ENCODE assay signal across 18 cellular contexts in the genomic region with DNA sequence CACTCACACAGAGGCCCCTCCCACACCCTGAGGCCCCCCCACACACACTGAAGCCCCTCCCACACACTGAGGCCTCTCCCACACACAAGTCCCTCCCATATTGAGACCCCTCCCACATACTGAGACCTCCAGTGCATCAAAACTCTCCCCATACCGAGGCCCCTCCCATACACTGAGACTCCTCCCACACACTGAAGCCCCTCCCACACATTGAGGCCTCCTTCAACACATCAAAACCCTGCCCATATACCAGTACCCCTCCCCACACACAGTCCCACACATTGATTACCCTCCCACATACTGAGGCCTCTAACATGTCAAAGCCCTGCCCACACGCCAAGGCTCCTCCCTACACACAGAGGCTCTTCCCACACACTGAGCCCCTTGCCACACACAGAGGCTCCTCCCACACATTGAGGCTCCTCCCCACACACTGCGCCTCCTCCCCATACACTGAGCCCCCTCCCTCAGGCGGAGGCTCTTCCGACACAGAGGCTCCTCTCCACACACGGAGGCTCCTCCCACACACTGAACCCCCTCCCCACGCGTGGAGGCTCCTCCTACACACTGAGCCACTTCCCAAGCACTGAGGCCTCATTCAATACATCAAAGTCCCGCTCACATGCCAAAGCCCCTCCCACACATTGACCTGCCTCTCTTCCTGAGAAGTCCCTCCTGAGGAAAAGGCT.
DNase-seq lines count a peak whose midpoint lies in the region; ATAC-seq and TF ChIP-seq lines count a peak whose summit lies in the region.
"Had no signal": no experiment of that assay in that cellular context is flagged by ENCODE, and none has a peak within 500 bp of the region (broad histone marks: within the 10 kb centered on the region; RNA-seq: fewer than 3 reads in every experiment).

No MANE protein-coding gene starts in this region.

- H3K27me3 Mint-ChIP-seq in H9 (ENCODE audit: low read depth) (peaks cover 5% of the 10 kb centered on the region), neural progenitor cell (ENCODE audit: insufficient read depth, low read depth) (peaks cover 5% of the 10 kb centered on the region)
- H3K27me3 Mint-ChIP-seq in T-helper 2 cell treated with Interferon-gamma antibody and Interleukin-4, amounts not matched to agents 5 μg/mL and 100 μg/mL, for 36 hours (ENCODE audit: low read depth): no peaks in the 10 kb centered on the region

- H3K4me3 ChIP-seq in esophagus muscularis mucosa (no peak overlapping the region), neural progenitor cell (no peak overlapping the region)

- no peaks in the 10 kb centered on the region for H3K79me1 ChIP-seq in H9 (ENCODE audit: insufficient read depth, low read depth, low read length, poor library complexity, severe bottlenecking)

- H3F3A ChIP-seq in neural progenitor cell (ENCODE audit: low read depth): no peaks in the 10 kb centered on the region

- no CpG with 5 or more reads among the region's 9 CpGs for WGBS in H9 (ENCODE audit: extremely low coverage, insufficient read length, low lambda C conversion rate)
- 63% methylated on average over 9 of the region's 9 CpGs for WGBS in esophagus muscularis mucosa

- H3K23me2 ChIP-seq in H9 (ENCODE audit: insufficient read length, low read depth, low read length, poor library complexity, severe bottlenecking): no peaks in the 10 kb centered on the region

- no peak for TF ChIP-seq CTCF in H9 (conservative IDR thresholded peaks at IDR 0.05)
- TF ChIP-seq CTCF in esophagus muscularis mucosa (IDR thresholded peaks at IDR 0.05): no peak
- no peak for TF ChIP-seq CTCF in neural progenitor cell (IDR thresholded peaks at IDR 0.05)

- no peaks in the 10 kb centered on the region for H3K27me3 ChIP-seq in H9 (ENCODE audit: insufficient read depth, low read length)
- H3K27me3 ChIP-seq in esophagus muscularis mucosa: peaks cover 0 to 65% (median 0%) of the 10 kb centered on the region in 4 donors
- no peaks in the 10 kb centered on the region for H3K27me3 ChIP-seq in neural progenitor cell
- H3K27me3 ChIP-seq: BE2C had no signal

- H3K9ac ChIP-seq in H9 (ENCODE audit: extremely low read depth, insufficient read length, low read length): no peak overlapping the region
- no peak overlapping the region for H3K9ac ChIP-seq in neural progenitor cell

- intact Hi-C loops in esophagus muscularis mucosa (cut with DNase I): no loop called here

- H3K4me3 Mint-ChIP-seq in H9 (no peak overlapping the region; a peak in 2 of 5 replicates), neural progenitor cell (peak overlapping the region; percentile 12)
- no peak overlapping the region for H3K4me3 Mint-ChIP-seq in T-helper 2 cell treated with Interferon-gamma antibody and Interleukin-4, amounts not matched to agents 5 μg/mL and 100 μg/mL, for 36 hours
- H3K4me3 Mint-ChIP-seq: CD8-positive, alpha-beta memory T cell had no signal

- H3K9me3 ChIP-seq in H9 (ENCODE audit: control insufficient read depth, low read depth, low read length) (no peaks in the 10 kb centered on the region), esophagus muscularis mucosa (peaks cover 0 to 19% (median 15%) of the 10 kb centered on the region in 4 donors), neural progenitor cell (ENCODE audit: low read depth) (no peaks in the 10 kb centered on the region)
- H3K9me3 ChIP-seq: BE2C had no signal

- H2AK5ac ChIP-seq in H9 (ENCODE audit: insufficient read length, low read length): no peak overlapping the region

- no peak overlapping the region for H2BK15ac ChIP-seq in H9 (ENCODE audit: low read depth, low read length)

- H2BK20ac ChIP-seq in H9 (ENCODE audit: low read depth, low read length, poor library complexity, severe bottlenecking): no peak overlapping the region

- peaks cover 11 to 18% of the 10 kb centered on the region in 2 experiments for H3K9me3 Mint-ChIP-seq in H9
- peaks cover 23% of the 10 kb centered on the region for H3K9me3 Mint-ChIP-seq in neural progenitor cell
- peaks cover 27% of the 10 kb centered on the region for H3K9me3 Mint-ChIP-seq in T-helper 2 cell treated with Interferon-gamma antibody and Interleukin-4, amounts not matched to agents 5 μg/mL and 100 μg/mL, for 36 hours

- no peak overlapping the region for H4K91ac ChIP-seq in H9 (ENCODE audit: insufficient read length, low read depth, low read length)

- H3K14ac ChIP-seq in H9 (ENCODE audit: insufficient read depth, low read length): no peak overlapping the region

- H3K4me2 ChIP-seq in H9 (ENCODE audit: insufficient read depth, insufficient read length, low read length): no peak overlapping the region
- H3K4me2 ChIP-seq in neural progenitor cell: no peak overlapping the region

- H3K79me2 ChIP-seq in H9 (ENCODE audit: insufficient read depth, low read length) (no peaks in the 10 kb centered on the region), neural progenitor cell (ENCODE audit: low read depth) (no peaks in the 10 kb centered on the region)

- H4K8ac ChIP-seq in H9 (replicated peaks; ENCODE audit: insufficient read length, low read depth, low read length): no peak overlapping the region

- H3K4me1 Mint-ChIP-seq in H9 (peaks cover 11 to 18% of the 10 kb centered on the region in 2 experiments), neural progenitor cell (peaks cover 10% of the 10 kb centered on the region)
- no peaks in the 10 kb centered on the region for H3K4me1 Mint-ChIP-seq in T-helper 2 cell treated with Interferon-gamma antibody and Interleukin-4, amounts not matched to agents 5 μg/mL and 100 μg/mL, for 36 hours (ENCODE audit: low read depth)
- H3K4me1 Mint-ChIP-seq: CD8-positive, alpha-beta memory T cell had no signal

- no peak overlapping the region for H3T11ph ChIP-seq in H9 (ENCODE audit: low read length)

- H3K56ac ChIP-seq in H9 (ENCODE audit: insufficient read length, low read depth, low read length): no peak overlapping the region

- no peak for ATAC-seq in HG03469 (IDR thresholded peaks at IDR 0.05; ENCODE audit: unreplicated experiment)
- no peak for ATAC-seq in GM21619 (IDR thresholded peaks at IDR 0.05; ENCODE audit: unreplicated experiment)

- TF ChIP-seq EP300 in esophagus muscularis mucosa (IDR thresholded peaks at IDR 0.05): no peak

- H3K4me1 ChIP-seq in H9 (ENCODE audit: insufficient read depth, low read length) (peaks cover 5% of the 10 kb centered on the region; the same call in 1 of the 2 replicates), esophagus muscularis mucosa (peaks cover 0 to 3% (median 1%) of the 10 kb centered on the region in 4 donors), neural progenitor cell (no peaks in the 10 kb centered on the region)
- H3K4me1 ChIP-seq: BE2C had no signal

- no peak overlapping the region for H2BK5ac ChIP-seq in H9 (ENCODE audit: insufficient read length, low read length)

- no peak overlapping the region for H2BK120ac ChIP-seq in H9 (ENCODE audit: low read depth, low read length, poor library complexity, severe bottlenecking)

- H3K36me3 ChIP-seq in esophagus muscularis mucosa (no peaks in the 10 kb centered on the region), neural progenitor cell (no peaks in the 10 kb centered on the region)
- H3K36me3 ChIP-seq: BE2C had no signal

- peaks cover 5 to 14% (median 6%) of the 10 kb centered on the region in 3 experiments; a peak in 5 of 7 replicates for H3K36me3 Mint-ChIP-seq in H9 (ENCODE audit: insufficient read depth in 1 of 3, low read depth in 3 of 3)
- H3K36me3 Mint-ChIP-seq in neural progenitor cell: no peaks in the 10 kb centered on the region
- no peaks in the 10 kb centered on the region for H3K36me3 Mint-ChIP-seq in T-helper 2 cell treated with Interferon-gamma antibody and Interleukin-4, amounts not matched to agents 5 μg/mL and 100 μg/mL, for 36 hours (ENCODE audit: low read depth)
- H3K36me3 Mint-ChIP-seq: CD8-positive, alpha-beta memory T cell had no signal

- H2AFZ ChIP-seq in H9 (ENCODE audit: low read length) (no peak overlapping the region), neural progenitor cell (replicated peaks) (no peak overlapping the region)

- TF ChIP-seq POLR2A in esophagus muscularis mucosa (IDR thresholded peaks at IDR 0.05; ENCODE audit: low read depth): no peak

- H4K20me1 ChIP-seq in H9 (ENCODE audit: control insufficient read depth, insufficient read depth, insufficient read length): peaks cover 2% of the 10 kb centered on the region
- H4K20me1 ChIP-seq in neural progenitor cell (ENCODE audit: low read depth): no peaks in the 10 kb centered on the region

- no peak overlapping the region for H3K23ac ChIP-seq in H9 (ENCODE audit: insufficient read length, low read depth, low read length)

- H2BK12ac ChIP-seq in H9 (ENCODE audit: insufficient read length, low read depth, low read length): no peak overlapping the region

- H3K27ac Mint-ChIP-seq in H9: peak overlapping the region in 1 of 3 experiments; percentile 9; a peak in 2 of 7 replicates
- no peak overlapping the region for H3K27ac Mint-ChIP-seq in neural progenitor cell
- no peak overlapping the region for H3K27ac Mint-ChIP-seq in T-helper 2 cell treated with Interferon-gamma antibody and Interleukin-4, amounts not matched to agents 5 μg/mL and 100 μg/mL, for 36 hours
- H3K27ac Mint-ChIP-seq: CD8-positive, alpha-beta memory T cell had no signal

- H3K18ac ChIP-seq in H9 (ENCODE audit: insufficient read length, low read depth, low read length): no peak overlapping the region

- DNase-seq in H9: peak; percentile 63
- peak; percentile 3 for DNase-seq in NCI-H69 (lab: John Stamatoyannopoulos, UW)
- DNase-seq in esophagus muscularis mucosa (ENCODE audit: extremely low spot score): peak; percentile 42
- peak; percentile 52 for DNase-seq in neural progenitor cell (ENCODE audit: low spot score)
- no peak for DNase-seq in T-helper 2 cell treated with Interferon-gamma antibody and Interleukin-4, amounts not matched to agents 5 μg/mL and 100 μg/mL, for 36 hours (ENCODE audit: low spot score)
- DNase-seq in NCI-H146 treated with DMSO at 0.1 percent for 48 hours (lab: John Stamatoyannopoulos, UW; ENCODE audit: unreplicated experiment): no peak
- DNase-seq: BE2C; CD8-positive, alpha-beta memory T cell; DMS 273 treated with DMSO at 0.1 percent for 48 hours; KG1; NCI-H1105 treated with DMSO at 0.1 percent for 48 hours; NCI-H187 treated with DMSO at 0.1 percent for 48 hours; NCI-H510A treated with DMSO at 0.1 percent for 48 hours; SHP77; SW 1271 had no signal

- no peak overlapping the region for H4K5ac ChIP-seq in H9 (ENCODE audit: insufficient read length, low read depth, low read length)

- H3K27ac ChIP-seq in H9 (ENCODE audit: insufficient read length, low read depth, low read length) (no peak overlapping the region), esophagus muscularis mucosa (replicated peaks in 1 of 4) (no peak overlapping the region), neural progenitor cell (no peak overlapping the region)
- H3K27ac ChIP-seq: HL-60 had no signal

- H3K4ac ChIP-seq in H9 (ENCODE audit: low read depth, low read length): no peak overlapping the region

Comparison
In these comparisons a context has a peak if more than half of its experiments do, and no peak if none do; other contexts are left out.
1. DNase-seq: peak in H9 (single experiment), NCI-H69 (single experiment), esophagus muscularis mucosa (single experiment) and neural progenitor cell (single experiment); none in T-helper 2 cell treated with Interferon-gamma antibody and Interleukin-4, amounts not matched to agents 5 μg/mL and 100 μg/mL, for 36 hours (single experiment) and NCI-H146 treated with DMSO at 0.1 percent for 48 hours (single experiment).